16 cellular contexts compared by ENCODE assay signal in the genomic region with DNA sequence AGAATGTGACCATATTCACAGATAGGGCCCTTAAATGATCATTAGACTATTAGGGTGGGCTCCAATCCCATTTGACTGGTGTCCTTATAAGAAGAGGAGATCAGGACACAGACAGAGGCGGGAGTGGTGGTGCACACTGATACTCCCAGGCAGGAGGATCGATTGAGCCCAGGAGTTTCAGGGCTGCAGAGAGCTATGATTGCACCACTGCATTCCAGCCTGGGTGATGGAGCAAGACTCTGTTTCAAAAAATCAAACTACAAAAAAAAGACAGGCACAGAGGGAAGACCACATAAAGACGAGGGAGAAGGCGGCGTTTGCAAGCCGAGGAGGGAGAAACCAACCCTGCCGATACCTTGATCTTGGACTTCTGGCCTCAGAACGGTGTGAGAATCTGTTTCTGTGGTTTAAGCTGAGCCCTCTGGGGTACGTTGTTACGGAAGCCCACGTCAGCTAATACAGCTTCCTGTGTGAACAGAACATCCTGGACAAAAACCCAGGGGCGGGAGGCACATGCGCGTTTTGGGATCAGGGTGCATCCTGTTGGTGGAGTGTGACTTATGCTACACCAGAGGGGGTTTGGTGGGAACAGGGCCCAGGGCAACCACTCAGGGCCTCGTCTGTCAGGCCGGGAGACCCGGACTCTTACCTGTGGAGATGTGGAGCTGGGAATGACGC.
DNase-seq lines count a peak whose midpoint lies in the region; ATAC-seq, FAIRE-seq and TF ChIP-seq lines count a peak whose summit lies in the region.
"Had no signal": no experiment of that assay in that cellular context is flagged by ENCODE, and none has a peak within 500 bp of the region (broad histone marks: within the 10 kb centered on the region; RNA-seq: fewer than 3 reads in every experiment).

No MANE protein-coding gene starts in this region.

- peaks cover 61% of the 10 kb centered on the region for H3K4me1 Mint-ChIP-seq in activated CD4-positive, alpha-beta memory T cell treated with anti-CD3 and anti-CD28 coated beads, Interleukin-2, amount 10 ng/mL, durations not matched to agents 7 days and 5 days
- peaks cover 67% of the 10 kb centered on the region for H3K4me1 Mint-ChIP-seq in stimulated activated effector memory CD8-positive, alpha-beta T cell treated with anti-CD3 and anti-CD28 coated beads, Interleukin-12 subunit alpha, Interleukin-12 subunit beta, amount 100 ng/mL, for 72 hours

- H3K9me3 ChIP-seq in right atrium auricular region (peaks cover 0 to 5% of the 10 kb centered on the region in 2 donors), kidney (ENCODE audit: control insufficient read depth in 1 of 2, low read length in 2 of 2) (no peaks in the 10 kb centered on the region)

- TF ChIP-seq CTCF in right atrium auricular region (IDR thresholded peaks at IDR 0.05) (no peak), kidney (IDR thresholded peaks at IDR 0.05; ENCODE audit: borderline replicate concordance, extremely low read depth, insufficient read depth) (no peak), GM20000 (IDR thresholded peaks at IDR 0.05; ENCODE audit: extremely low read depth, missing control alignments) (no peak)

- DNase-seq in Right ventricle myocardium superior (peak; percentile 36), right atrium auricular region (ENCODE audit: low spot score) (no peak), kidney (peak; percentile 52), GM20000 (ENCODE audit: low spot score) (no peak), H54 (ENCODE audit: insufficient read length, low spot score) (no peak), NCI-H2107 treated with DMSO at 0.1 percent for 48 hours (lab: John Stamatoyannopoulos, UW; ENCODE audit: unreplicated experiment) (no peak)
- peak; percentile 44 for DNase-seq in activated CD4-positive, alpha-beta memory T cell treated with anti-CD3 and anti-CD28 coated beads, Interleukin-2, amount 10 ng/mL, durations not matched to agents 7 days and 5 days
- DNase-seq in stimulated activated effector memory CD8-positive, alpha-beta T cell treated with anti-CD3 and anti-CD28 coated beads, Interleukin-12 subunit alpha, Interleukin-12 subunit beta, amount 100 ng/mL, for 72 hours (ENCODE audit: low spot score in 2 of 2) = no peak
- DNase-seq: activated CD8-positive, alpha-beta memory T cell treated with anti-CD3 and anti-CD28 coated beads, Interleukin-2, amount 50 U/mL, for 4 hours; activated naive CD4-positive, alpha-beta T cell treated with Interleukin-2 at 50 U/mL for 16 hours; COR-L47; dorsolateral prefrontal cortex; erythroblast; NCI-H1694 treated with DMSO at 0.1 percent for 48 hours had no signal

- POLR2A ChIA-PET in activated CD4-positive, alpha-beta memory T cell treated with anti-CD3 and anti-CD28 coated beads, Interleukin-2, amount 10 ng/mL, durations not matched to agents 7 days and 5 days (lab: Charles Lee) = no interaction called here

- H3K4me1 ChIP-seq in right atrium auricular region (peaks cover 0 to 8% of the 10 kb centered on the region in 2 donors), kidney (ENCODE audit: control insufficient read depth in 1 of 2, insufficient read depth in 1 of 2, low read depth in 1 of 2, low read length in 2 of 2) (no peaks in the 10 kb centered on the region)

- peaks cover 21% of the 10 kb centered on the region for H3K36me3 Mint-ChIP-seq in activated CD4-positive, alpha-beta memory T cell treated with anti-CD3 and anti-CD28 coated beads, Interleukin-2, amount 10 ng/mL, durations not matched to agents 7 days and 5 days (ENCODE audit: low read depth)
- H3K36me3 Mint-ChIP-seq in stimulated activated effector memory CD8-positive, alpha-beta T cell treated with anti-CD3 and anti-CD28 coated beads, Interleukin-12 subunit alpha, Interleukin-12 subunit beta, amount 100 ng/mL, for 72 hours = peaks cover 6% of the 10 kb centered on the region

- intact Hi-C loops in Right ventricle myocardium superior (cut with DNase I) (no loop called here), kidney (cut with DNase I) (no loop called here)

- ATAC-seq in Right ventricle myocardium superior (ENCODE audit: poor library complexity) = no peak
- no peak for ATAC-seq in stimulated activated effector memory CD8-positive, alpha-beta T cell treated with anti-CD3 and anti-CD28 coated beads, Interleukin-12 subunit alpha, Interleukin-12 subunit beta, amount 100 ng/mL, for 72 hours
- ATAC-seq: activated CD4-positive, CD25-positive, alpha-beta regulatory T cell treated with anti-CD3 and anti-CD28 coated beads, Interleukin-2, amount 50 U/mL, for 24 hours had no signal

- peak overlapping the region; percentile 79 for H3K27ac Mint-ChIP-seq in activated CD4-positive, alpha-beta memory T cell treated with anti-CD3 and anti-CD28 coated beads, Interleukin-2, amount 10 ng/mL, durations not matched to agents 7 days and 5 days
- H3K27ac Mint-ChIP-seq in stimulated activated effector memory CD8-positive, alpha-beta T cell treated with anti-CD3 and anti-CD28 coated beads, Interleukin-12 subunit alpha, Interleukin-12 subunit beta, amount 100 ng/mL, for 72 hours = peak overlapping the region; percentile 91

- no peaks in the 10 kb centered on the region for H3K27me3 ChIP-seq in right atrium auricular region
- H3K27me3 ChIP-seq: dorsolateral prefrontal cortex, neural progenitor cell had no signal

- no peaks in the 10 kb centered on the region for H3K27me3 Mint-ChIP-seq in activated CD4-positive, alpha-beta memory T cell treated with anti-CD3 and anti-CD28 coated beads, Interleukin-2, amount 10 ng/mL, durations not matched to agents 7 days and 5 days

- no peak for FAIRE-seq in kidney (lab: Jason Lieb, UNC)
- FAIRE-seq in H54 (lab: Jason Lieb, UNC) = no peak

- H3K4me3 ChIP-seq in right atrium auricular region (no peak overlapping the region), kidney (ENCODE audit: low read length in 2 of 2) (no peak overlapping the region)
- H3K4me3 ChIP-seq: dorsolateral prefrontal cortex, neural progenitor cell had no signal

- CTCF ChIA-PET in activated CD4-positive, alpha-beta memory T cell treated with anti-CD3 and anti-CD28 coated beads, Interleukin-2, amount 10 ng/mL, durations not matched to agents 7 days and 5 days (lab: Charles Lee) = no interaction called here

- TF ChIP-seq POLR2A in H54 (IDR thresholded peaks at IDR 0.05; ENCODE audit: low read depth, low read length) = no peak

- no peak overlapping the region for H3K9ac ChIP-seq in kidney (ENCODE audit: low read length in 2 of 2)
- H3K9ac ChIP-seq: neural progenitor cell had no signal

- peaks cover 8% of the 10 kb centered on the region for H3K9me3 Mint-ChIP-seq in activated CD4-positive, alpha-beta memory T cell treated with anti-CD3 and anti-CD28 coated beads, Interleukin-2, amount 10 ng/mL, durations not matched to agents 7 days and 5 days
- H3K9me3 Mint-ChIP-seq in stimulated activated effector memory CD8-positive, alpha-beta T cell treated with anti-CD3 and anti-CD28 coated beads, Interleukin-12 subunit alpha, Interleukin-12 subunit beta, amount 100 ng/mL, for 72 hours = peaks cover 6% of the 10 kb centered on the region

- H3K36me3 ChIP-seq in right atrium auricular region = no peaks in the 10 kb centered on the region
- no peaks in the 10 kb centered on the region for H3K36me3 ChIP-seq in kidney (ENCODE audit: control insufficient read depth in 1 of 2, insufficient read depth in 2 of 2, low read length in 2 of 2)
- H3K36me3 ChIP-seq: neural progenitor cell had no signal

- peak overlapping the region; percentile 6 for H3K4me3 Mint-ChIP-seq in activated CD4-positive, alpha-beta memory T cell treated with anti-CD3 and anti-CD28 coated beads, Interleukin-2, amount 10 ng/mL, durations not matched to agents 7 days and 5 days
- peak overlapping the region; percentile 53 for H3K4me3 Mint-ChIP-seq in stimulated activated effector memory CD8-positive, alpha-beta T cell treated with anti-CD3 and anti-CD28 coated beads, Interleukin-12 subunit alpha, Interleukin-12 subunit beta, amount 100 ng/mL, for 72 hours
- H3K4me3 Mint-ChIP-seq: neural progenitor cell had no signal

- H3K27ac ChIP-seq in right atrium auricular region (no peak overlapping the region), kidney (ENCODE audit: low read depth in 2 of 2, low read length in 2 of 2) (no peak overlapping the region)
- H3K27ac ChIP-seq: dorsolateral prefrontal cortex, neural progenitor cell had no signal

Comparison
In these comparisons a context has a peak if more than half of its experiments do, and no peak if none do; other contexts are left out.
1. DNase-seq: peak in Right ventricle myocardium superior (single experiment), activated CD4-positive, alpha-beta memory T cell treated with anti-CD3 and anti-CD28 coated beads, Interleukin-2, amount 10 ng/mL, durations not matched to agents 7 days and 5 days (single experiment) and kidney (single experiment); none in right atrium auricular region (single experiment), stimulated activated effector memory CD8-positive, alpha-beta T cell treated with anti-CD3 and anti-CD28 coated beads, Interleukin-12 subunit alpha, Interleukin-12 subunit beta, amount 100 ng/mL, for 72 hours (0 of 2), GM20000 (single experiment), H54 (single experiment) and NCI-H2107 treated with DMSO at 0.1 percent for 48 hours (single experiment).